In genomic region chr3:161325059-161325458, GRCh38 we compare ENCODE assay signal across 34 cellular contexts. TPM values are rescaled to one million over a fixed set of nuclear protein-coding genes. Genes with fewer than 3 reads are reported as not detected.
"Had no signal": no experiment of that assay in that cellular context is flagged by ENCODE, and none has a peak within 500 bp of the region (broad histone marks: within the 10 kb centered on the region; RNA-seq: fewer than 3 reads in every experiment).

No MANE protein-coding gene starts in this region.

- H3K4me1 ChIP-seq: body of pancreas, esophagus muscularis mucosa, foreskin keratinocyte, gastrocnemius medialis, heart left ventricle had no signal

- FAIRE-seq: colon had no signal

- H3K9me3 ChIP-seq: body of pancreas, gastrocnemius medialis had no signal

- H3K27me3 ChIP-seq: body of pancreas, esophagus muscularis mucosa, gastrocnemius medialis, heart left ventricle had no signal

- H3K36me3 ChIP-seq: esophagus muscularis mucosa, gastrocnemius medialis, heart left ventricle, WERI-Rb-1 had no signal

- DNase-seq: activated B cell treated with CpG ODN at 0.5 μM for 24 hours; activated CD4-positive, alpha-beta T cell treated with anti-CD3 and anti-CD28 coated beads for 48 hours; activated CD4-positive, alpha-beta T cell treated with anti-CD3 and anti-CD28 coated beads, Interleukin-2, amount 50 U/mL, for 1 hour; activated CD4-positive, alpha-beta T cell treated with anti-CD3 and anti-CD28 coated beads, Interleukin-2, amount 50 U/mL, for 48 hours; activated CD8-positive, alpha-beta memory T cell treated with anti-CD3 and anti-CD28 coated beads for 24 hours; activated CD8-positive, alpha-beta T cell treated with anti-CD3 and anti-CD28 coated beads for 36 hours; activated effector memory CD4-positive, alpha-beta T cell treated with Interleukin-2 at 50 U/mL for 16 hours; activated gamma-delta T cell treated with Interleukin-2 at 50 U/mL for 16 hours; activated naive CD4-positive, alpha-beta T cell treated with anti-CD3 and anti-CD28 coated beads, Interleukin-2, amount 50 U/mL, for 16 hours; activated naive CD4-positive, alpha-beta T cell treated with Interleukin-2 at 50 U/mL for 16 hours; activated T-cell treated with anti-CD3 and anti-CD28 coated beads, Interleukin-2, amount 50 U/mL, for 4 hours; amniotic stem cell; aorta; body of pancreas; caudate nucleus; cortex of kidney; dermis blood vessel endothelial cell; effector CD4-positive, alpha-beta T cell; effector memory CD8-positive, alpha-beta T cell; erythroblast; foreskin keratinocyte; gastrocnemius medialis; glutamatergic neuron; heart left ventricle; T-helper 17 cell; T1000; WERI-Rb-1 had no signal

- H3K4me3 ChIP-seq: body of pancreas, esophagus muscularis mucosa, gastrocnemius medialis, heart left ventricle had no signal

- H3K27ac ChIP-seq: body of pancreas, esophagus muscularis mucosa, foreskin keratinocyte, gastrocnemius medialis, heart left ventricle, WERI-Rb-1 had no signal

- H3K27ac Mint-ChIP-seq: activated B cell treated with CpG ODN at 0.5 μM for 24 hours; activated CD8-positive, alpha-beta T cell treated with anti-CD3 and anti-CD28 coated beads for 36 hours; activated naive CD8-positive, alpha-beta T cell; activated T-helper 17 cell treated with anti-CD3 and anti-CD28 coated beads, Interleukin-2, amount 50 U/mL, for 72 hours; effector memory CD8-positive, alpha-beta T cell; T-helper 17 cell; T-helper 2 cell treated with Interferon-gamma antibody and Interleukin-4, amounts not matched to agents 5 μg/mL and 100 μg/mL, for 36 hours had no signal

- ATAC-seq: activated CD4-positive, CD25-positive, alpha-beta regulatory T cell treated with anti-CD3 and anti-CD28 coated beads, Interleukin-2, amount 50 U/mL, for 24 hours; activated CD8-positive, alpha-beta T cell treated with anti-CD3 and anti-CD28 coated beads for 36 hours; activated T-cell treated with anti-CD3 and anti-CD28 coated beads, Interleukin-2, amount 50 U/mL, for 4 hours; activated T-helper 17 cell treated with anti-CD3 and anti-CD28 coated beads, Interleukin-2, amount 50 U/mL, for 72 hours; body of pancreas; effector memory CD8-positive, alpha-beta T cell; foreskin keratinocyte; gastrocnemius medialis; heart left ventricle; T-helper 17 cell had no signal

- H3K4me3 Mint-ChIP-seq: activated B cell treated with CpG ODN at 0.5 μM for 24 hours; activated CD8-positive, alpha-beta T cell treated with anti-CD3 and anti-CD28 coated beads for 36 hours; activated naive CD8-positive, alpha-beta T cell; activated T-cell treated with anti-CD3 and anti-CD28 coated beads, Interleukin-2, amount 50 U/mL, for 4 hours; activated T-helper 17 cell treated with anti-CD3 and anti-CD28 coated beads, Interleukin-2, amount 50 U/mL, for 72 hours; effector memory CD8-positive, alpha-beta T cell; T-helper 17 cell; T-helper 2 cell treated with Interferon-gamma antibody and Interleukin-4, amounts not matched to agents 5 μg/mL and 100 μg/mL, for 36 hours had no signal

- H3K4me1 Mint-ChIP-seq: activated B cell treated with CpG ODN at 0.5 μM for 24 hours; activated T-helper 17 cell treated with anti-CD3 and anti-CD28 coated beads, Interleukin-2, amount 50 U/mL, for 72 hours; T-helper 17 cell had no signal

RNA-seq across cellular contexts. Expression of gene SPTSSB, which starts 46.3 kb away (rescaled TPM):
- total RNA-seq: activated B cell treated with CpG ODN at 0.5 μM for 24 hours; activated CD8-positive, alpha-beta T cell treated with anti-CD3 and anti-CD28 coated beads for 36 hours; activated T-helper 17 cell treated with anti-CD3 and anti-CD28 coated beads, Interleukin-2, amount 50 U/mL, for 72 hours; chondrocyte; dermis blood vessel endothelial cell; foreskin keratinocyte; gastrocnemius medialis had no signal
